Comparison of ENCODE assay signal across 22 cellular contexts in the genomic region with DNA sequence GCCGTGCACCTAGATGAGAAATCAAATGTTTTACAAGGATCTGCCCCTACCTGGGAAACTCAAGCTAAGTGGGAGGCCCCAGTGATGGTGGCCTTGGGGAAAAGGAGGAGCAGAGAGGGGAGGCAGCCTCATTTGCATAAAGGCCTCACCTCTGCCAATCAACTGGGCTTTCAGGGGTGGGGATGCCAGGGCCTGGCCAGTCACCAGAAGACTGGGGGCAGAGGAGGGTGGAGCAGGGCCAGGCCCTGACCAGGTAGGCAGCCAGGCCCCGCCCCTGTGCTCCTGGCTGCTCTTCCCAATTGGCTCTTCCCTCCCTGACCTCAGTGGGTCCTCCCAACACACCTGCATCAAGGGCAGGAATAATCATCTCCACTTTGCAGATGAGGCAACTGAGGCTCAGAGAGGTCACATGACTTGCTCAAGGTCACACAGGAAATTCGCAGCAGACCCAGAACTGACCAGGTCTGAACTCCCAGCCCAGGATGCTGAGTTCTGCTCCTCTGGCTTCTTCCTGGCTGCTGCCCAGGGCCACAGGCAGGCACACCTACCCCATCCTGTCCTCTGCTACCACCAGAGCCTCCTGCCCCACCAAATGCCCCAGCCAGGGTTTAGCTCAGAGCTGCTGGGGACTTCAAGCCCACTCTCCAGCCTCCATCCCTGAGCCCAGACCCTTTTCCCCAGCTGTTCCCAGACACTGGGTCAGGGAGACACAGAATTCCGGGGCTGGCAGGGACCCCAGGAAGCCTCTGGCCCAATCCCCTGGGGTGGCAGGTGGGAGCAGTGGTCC.
"Had no signal": no experiment of that assay in that cellular context is flagged by ENCODE, and none has a peak within 500 bp of the region (broad histone marks: within the 10 kb centered on the region; RNA-seq: fewer than 3 reads in every experiment).

No MANE protein-coding gene starts in this region.

- DNase-seq: activated naive CD4-positive, alpha-beta T cell treated with anti-CD3 and anti-CD28 coated beads, Interleukin-2, amount 10 ng/mL, durations not matched to agents 7 days and 5 days; activated naive CD8-positive, alpha-beta T cell treated with anti-CD3 and anti-CD28 coated beads, Interleukin-2, amount 50 U/mL, for 24 hours; activated T-cell treated with anti-CD3 and anti-CD28 coated beads for 4 hours; body of pancreas; effector CD4-positive, alpha-beta T cell; erythroblast; foreskin fibroblast; immature natural killer cell; kidney glomerular epithelial cell; left lung; ovary; stimulated activated CD4-positive, alpha-beta T cell treated with anti-CD3 and anti-CD28 coated beads, Interleukin-12 subunit alpha, Interleukin-12 subunit beta, amount 100 ng/mL, for 4 hours; stimulated activated CD4-positive, alpha-beta T cell treated with anti-CD3 and anti-CD28 coated beads, Interleukin-4, amount 100 ng/mL, for 4 hours; substantia nigra; WERI-Rb-1 had no signal

- H3K36me3 Mint-ChIP-seq: activated naive CD4-positive, alpha-beta T cell treated with anti-CD3 and anti-CD28 coated beads, Interleukin-2, amount 10 ng/mL, durations not matched to agents 7 days and 5 days; immature natural killer cell; naive thymus-derived CD8-positive, alpha-beta T cell had no signal

- H3K27ac ChIP-seq: body of pancreas, left lung, ovary, prostate gland, tibial artery, WERI-Rb-1 had no signal

- H3K4me3 Mint-ChIP-seq: activated naive CD4-positive, alpha-beta T cell treated with anti-CD3 and anti-CD28 coated beads, Interleukin-2, amount 10 ng/mL, durations not matched to agents 7 days and 5 days; activated naive CD8-positive, alpha-beta T cell treated with anti-CD3 and anti-CD28 coated beads, Interleukin-2, amount 50 U/mL, for 24 hours; dendritic cell treated with granulocyte-macrophage colony-stimulating factor and Interleukin-4, amounts not matched to agents 40 ng/mL and 50 ng/mL, for 4 days; naive thymus-derived CD8-positive, alpha-beta T cell; stimulated activated naive CD8-positive, alpha-beta T cell treated with anti-CD3 and anti-CD28 coated beads, Interleukin-15, Interleukin-2, amounts not matched to agents 100 ng/mL and 50 ng/mL, for 24 hours had no signal

- H3K27me3 Mint-ChIP-seq: activated naive CD4-positive, alpha-beta T cell treated with anti-CD3 and anti-CD28 coated beads, Interleukin-2, amount 10 ng/mL, durations not matched to agents 7 days and 5 days; dendritic cell treated with granulocyte-macrophage colony-stimulating factor and Interleukin-4, amounts not matched to agents 40 ng/mL and 50 ng/mL, for 4 days; stimulated activated naive CD8-positive, alpha-beta T cell treated with anti-CD3 and anti-CD28 coated beads, Interleukin-15, Interleukin-2, amounts not matched to agents 100 ng/mL and 50 ng/mL, for 24 hours had no signal

- H3K36me3 ChIP-seq: left lung, ovary, prostate gland, tibial artery, WERI-Rb-1 had no signal

- H3K4me1 Mint-ChIP-seq: activated naive CD4-positive, alpha-beta T cell treated with anti-CD3 and anti-CD28 coated beads, Interleukin-2, amount 10 ng/mL, durations not matched to agents 7 days and 5 days had no signal

- ATAC-seq: activated naive CD8-positive, alpha-beta T cell treated with anti-CD3 and anti-CD28 coated beads, Interleukin-2, amount 50 U/mL, for 24 hours; body of pancreas; left lung; naive thymus-derived CD8-positive, alpha-beta T cell had no signal

- H3K4me1 ChIP-seq: body of pancreas, left lung, prostate gland, tibial artery had no signal

- FAIRE-seq: urothelium cell line had no signal

- H3K9me3 ChIP-seq: ovary, prostate gland, tibial artery had no signal

- H3K27ac Mint-ChIP-seq: activated naive CD8-positive, alpha-beta T cell treated with anti-CD3 and anti-CD28 coated beads, Interleukin-2, amount 50 U/mL, for 24 hours; dendritic cell treated with granulocyte-macrophage colony-stimulating factor and Interleukin-4, amounts not matched to agents 40 ng/mL and 50 ng/mL, for 4 days; immature natural killer cell; naive thymus-derived CD8-positive, alpha-beta T cell had no signal

- H3K27me3 ChIP-seq: body of pancreas, ovary had no signal

- H3K4me3 ChIP-seq: body of pancreas, left lung, lung, ovary, prostate gland, tibial artery had no signal

- H3K9me3 Mint-ChIP-seq: activated naive CD8-positive, alpha-beta T cell treated with anti-CD3 and anti-CD28 coated beads, Interleukin-2, amount 50 U/mL, for 24 hours; dendritic cell treated with granulocyte-macrophage colony-stimulating factor and Interleukin-4, amounts not matched to agents 40 ng/mL and 50 ng/mL, for 4 days; immature natural killer cell; stimulated activated naive CD8-positive, alpha-beta T cell treated with anti-CD3 and anti-CD28 coated beads, Interleukin-15, Interleukin-2, amounts not matched to agents 100 ng/mL and 50 ng/mL, for 24 hours had no signal
